12 cellular contexts compared by ENCODE assay signal in the genomic region with DNA sequence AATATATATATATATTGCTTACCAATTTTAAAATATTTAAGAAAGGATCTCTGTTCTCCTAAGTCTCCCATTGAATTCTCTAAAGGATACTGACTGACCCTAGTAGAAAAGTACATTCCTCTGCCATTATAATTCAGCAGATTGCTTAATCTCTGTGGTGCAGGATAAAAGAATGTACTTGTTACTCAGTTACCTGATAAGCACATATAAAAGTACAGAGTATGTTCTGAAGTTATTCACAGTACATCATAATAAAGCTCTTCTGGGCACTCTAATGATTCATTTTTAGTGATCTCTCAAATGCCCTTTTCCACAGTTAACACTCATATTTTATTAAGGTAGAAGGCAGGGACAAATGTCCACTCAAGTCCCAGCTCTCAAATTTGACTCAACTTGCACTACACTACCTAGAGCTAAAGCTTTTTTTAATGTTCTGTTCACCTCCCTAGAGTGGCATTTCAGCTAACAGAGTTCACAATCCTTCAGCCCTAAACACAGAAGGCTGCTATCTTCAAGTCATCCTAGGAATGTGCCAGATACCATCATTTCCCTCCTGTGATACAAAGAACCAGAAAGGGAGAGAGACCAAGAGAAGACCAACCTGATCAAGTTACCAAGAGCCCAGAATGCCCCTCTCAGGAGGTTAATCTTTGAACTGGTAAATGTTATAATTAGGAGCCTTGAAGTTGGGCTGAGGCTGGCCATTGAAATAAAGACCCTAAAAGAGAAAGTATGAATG. TPM values are rescaled to one million over a fixed set of nuclear protein-coding genes. Genes with fewer than 3 reads are reported as not detected.
DNase-seq lines count a peak whose midpoint lies in the region; ATAC-seq and TF ChIP-seq lines count a peak whose summit lies in the region.
"Had no signal": no experiment of that assay in that cellular context is flagged by ENCODE, and none has a peak within 500 bp of the region (broad histone marks: within the 10 kb centered on the region; RNA-seq: fewer than 3 reads in every experiment).

No MANE protein-coding gene starts in this region.

- DNase-seq in H7 (peak; percentile 15), adipocyte (ENCODE audit: low read depth) (peak; percentile 65), left ventricle myocardium superior (no peak), osteoblast (ENCODE audit: insufficient read length, low spot score, missing footprints) (peak; percentile 66), MV-4-11 (lab: John Stamatoyannopoulos, UW) (no peak)
- DNase-seq in stimulated activated CD4-positive, alpha-beta T cell treated with anti-CD3 and anti-CD28 coated beads, Interleukin-2, amount 100 ng/mL, for 24 hours = no peak
- no peak for DNase-seq in activated CD4-positive, alpha-beta memory T cell treated with anti-CD3 and anti-CD28 coated beads, Interleukin-2, amount 10 ng/mL, durations not matched to agents 7 days and 5 days
- no peak for DNase-seq in CD4-positive, alpha-beta T cell
- DNase-seq: amniotic stem cell; stimulated activated CD8-positive, alpha-beta memory T cell treated with anti-CD3 and anti-CD28 coated beads, Interleukin-4, amount 100 ng/mL, for 48 hours had no signal

- H3K27me3 Mint-ChIP-seq in activated CD4-positive, alpha-beta memory T cell treated with anti-CD3 and anti-CD28 coated beads, Interleukin-2, amount 10 ng/mL, durations not matched to agents 7 days and 5 days = no peaks in the 10 kb centered on the region
- peaks cover 15% of the 10 kb centered on the region for H3K27me3 Mint-ChIP-seq in CD4-positive, alpha-beta T cell

- no peaks in the 10 kb centered on the region for H3K36me3 ChIP-seq in H7 (replicated peaks; ENCODE audit: control insufficient read depth, insufficient read depth, low read length)
- peaks cover 35% of the 10 kb centered on the region for H3K36me3 ChIP-seq in adipocyte (ENCODE audit: control insufficient read depth, insufficient read depth, low read length, severe bottlenecking)
- no peaks in the 10 kb centered on the region for H3K36me3 ChIP-seq in osteoblast (ENCODE audit: insufficient read depth, low read length)

- H3K9me3 ChIP-seq in adipocyte (ENCODE audit: control insufficient read depth, low read length) (no peaks in the 10 kb centered on the region), osteoblast (ENCODE audit: low read depth, low read length) (no peaks in the 10 kb centered on the region)
- H3K9me3 ChIP-seq in CD4-positive, alpha-beta T cell (ENCODE audit: control insufficient read depth, low read length) = no peaks in the 10 kb centered on the region

- peak overlapping the region; percentile 21 for H3K4me2 ChIP-seq in osteoblast (ENCODE audit: insufficient read depth, low read length)

- no peak overlapping the region for H3K4me3 Mint-ChIP-seq in activated CD4-positive, alpha-beta memory T cell treated with anti-CD3 and anti-CD28 coated beads, Interleukin-2, amount 10 ng/mL, durations not matched to agents 7 days and 5 days
- no peak overlapping the region for H3K4me3 Mint-ChIP-seq in CD4-positive, alpha-beta T cell
- H3K4me3 Mint-ChIP-seq: IgD-negative memory B cell had no signal

- no peaks in the 10 kb centered on the region for H3K9me3 Mint-ChIP-seq in activated CD4-positive, alpha-beta memory T cell treated with anti-CD3 and anti-CD28 coated beads, Interleukin-2, amount 10 ng/mL, durations not matched to agents 7 days and 5 days
- no peaks in the 10 kb centered on the region for H3K9me3 Mint-ChIP-seq in CD4-positive, alpha-beta T cell
- H3K9me3 Mint-ChIP-seq: IgD-negative memory B cell had no signal

- no peaks in the 10 kb centered on the region for H3K36me3 Mint-ChIP-seq in activated CD4-positive, alpha-beta memory T cell treated with anti-CD3 and anti-CD28 coated beads, Interleukin-2, amount 10 ng/mL, durations not matched to agents 7 days and 5 days (ENCODE audit: low read depth)
- no peaks in the 10 kb centered on the region for H3K36me3 Mint-ChIP-seq in CD4-positive, alpha-beta T cell (ENCODE audit: low read depth)
- H3K36me3 Mint-ChIP-seq: IgD-negative memory B cell had no signal

- H3K4me1 ChIP-seq in adipocyte (ENCODE audit: control insufficient read depth, insufficient read depth, low read length) (peaks cover 13% of the 10 kb centered on the region), osteoblast (ENCODE audit: insufficient read depth, low read length) (peaks cover 9% of the 10 kb centered on the region)

- H3K4me3 ChIP-seq in H7 (ENCODE audit: insufficient read depth, low read depth, low read length) (no peak overlapping the region), adipocyte (ENCODE audit: low read length) (peak overlapping the region; percentile 14), osteoblast (ENCODE audit: insufficient read depth, low read length) (no peak overlapping the region)
- H3K4me3 ChIP-seq: skin epidermis had no signal

- no peaks in the 10 kb centered on the region for H3K4me1 Mint-ChIP-seq in activated CD4-positive, alpha-beta memory T cell treated with anti-CD3 and anti-CD28 coated beads, Interleukin-2, amount 10 ng/mL, durations not matched to agents 7 days and 5 days
- H3K4me1 Mint-ChIP-seq in CD4-positive, alpha-beta T cell (ENCODE audit: low read depth) = no peaks in the 10 kb centered on the region
- H3K4me1 Mint-ChIP-seq: IgD-negative memory B cell had no signal

- H3K9ac ChIP-seq in adipocyte (ENCODE audit: low read length) = no peak overlapping the region

- no peak overlapping the region for H3K27ac Mint-ChIP-seq in activated CD4-positive, alpha-beta memory T cell treated with anti-CD3 and anti-CD28 coated beads, Interleukin-2, amount 10 ng/mL, durations not matched to agents 7 days and 5 days
- H3K27ac Mint-ChIP-seq in CD4-positive, alpha-beta T cell = no peak overlapping the region
- H3K27ac Mint-ChIP-seq: IgD-negative memory B cell had no signal

- H3K79me2 ChIP-seq in osteoblast (ENCODE audit: insufficient read depth, low read length) = no peaks in the 10 kb centered on the region

- CTCF ChIA-PET in activated CD4-positive, alpha-beta memory T cell treated with anti-CD3 and anti-CD28 coated beads, Interleukin-2, amount 10 ng/mL, durations not matched to agents 7 days and 5 days (lab: Charles Lee) = no interaction called here
- CTCF ChIA-PET in CD4-positive, alpha-beta T cell (lab: Charles Lee) = no interaction called here

- POLR2A ChIA-PET in activated CD4-positive, alpha-beta memory T cell treated with anti-CD3 and anti-CD28 coated beads, Interleukin-2, amount 10 ng/mL, durations not matched to agents 7 days and 5 days (lab: Charles Lee) = no interaction called here
- POLR2A ChIA-PET in CD4-positive, alpha-beta T cell (lab: Charles Lee) = no interaction called here

- H2AFZ ChIP-seq in osteoblast (ENCODE audit: low read length) = no peak overlapping the region

- H3K27me3 ChIP-seq in H7 (ENCODE audit: control insufficient read depth, insufficient read depth, low read length) (no peaks in the 10 kb centered on the region), adipocyte (replicated peaks; ENCODE audit: control insufficient read depth, insufficient read depth, low read length) (no peaks in the 10 kb centered on the region), osteoblast (ENCODE audit: insufficient read depth, low read length) (no peaks in the 10 kb centered on the region)
- no peaks in the 10 kb centered on the region for H3K27me3 ChIP-seq in CD4-positive, alpha-beta T cell (ENCODE audit: control insufficient read depth, insufficient read depth, low read length)

- TF ChIP-seq CTCF in osteoblast (IDR thresholded peaks at IDR 0.05; ENCODE audit: extremely low read depth, low read depth, low read length) = no peak
- no peak for TF ChIP-seq CTCF in CD4-positive, alpha-beta T cell (IDR thresholded peaks at IDR 0.05)

- intact Hi-C loops in left ventricle myocardium superior (cut with micrococcal nuclease) = no loop called here
- intact Hi-C loops in CD4-positive, alpha-beta T cell (cut with DNase I, micrococcal nuclease) = no loop called here

- peak overlapping the region; percentile 27 for H3K27ac ChIP-seq in osteoblast (ENCODE audit: low read depth, low read length)
- no peak overlapping the region for H3K27ac ChIP-seq in CD4-positive, alpha-beta T cell (ENCODE audit: low read depth, low read length)
- H3K27ac ChIP-seq: skin epidermis had no signal

- H4K20me1 ChIP-seq in osteoblast (ENCODE audit: insufficient read depth, low read length) = peaks cover 6% of the 10 kb centered on the region

- ATAC-seq in left ventricle myocardium superior = peak; percentile 42
- ATAC-seq in CD4-positive, alpha-beta T cell (ENCODE audit: poor library complexity) = no peak

RNA-seq across cellular contexts. Expression of a gene that starts 53.3 kb away (rescaled TPM):
- total RNA-seq in H7 (2014; rRNA removed; shearing (Covaris generic)) = 0.67 and 1.8 TPM in 2 replicates
- 44.9 TPM for total RNA-seq in left ventricle myocardium superior
- 14.7 and 17.7 TPM in 2 replicates for total RNA-seq in osteoblast
- not detected for total RNA-seq in activated CD4-positive, alpha-beta memory T cell treated with anti-CD3 and anti-CD28 coated beads, Interleukin-2, amount 10 ng/mL, durations not matched to agents 7 days and 5 days
- total RNA-seq in CD4-positive, alpha-beta T cell = not detected

Comparison
In these comparisons a context has a peak if more than half of its experiments do, and no peak if none do; other contexts are left out.
1. DNase-seq: peak in H7 (single experiment), adipocyte (single experiment) and osteoblast (single experiment); none in left ventricle myocardium superior (single experiment), stimulated activated CD4-positive, alpha-beta T cell treated with anti-CD3 and anti-CD28 coated beads, Interleukin-2, amount 100 ng/mL, for 24 hours (0 of 2), activated CD4-positive, alpha-beta memory T cell treated with anti-CD3 and anti-CD28 coated beads, Interleukin-2, amount 10 ng/mL, durations not matched to agents 7 days and 5 days (single experiment), MV-4-11 (single experiment) and CD4-positive, alpha-beta T cell (0 of 10).